ENCODE assay signal across 22 cellular contexts in genomic region chr5:1068895-1069719, GRCh38.
"Had no signal": no experiment of that assay in that cellular context is flagged by ENCODE, and none has a peak within 500 bp of the region (broad histone marks: within the 10 kb centered on the region; RNA-seq: fewer than 3 reads in every experiment).

No MANE protein-coding gene starts in this region.

- H3K4me2 ChIP-seq: neural progenitor cell had no signal

- H3K9ac ChIP-seq: neural progenitor cell had no signal

- DNase-seq: activated CD4-positive, alpha-beta T cell treated with anti-CD3 and anti-CD28 coated beads for 1 hour; activated CD4-positive, alpha-beta T cell treated with anti-CD3 and anti-CD28 coated beads, Interleukin-2, amount 50 U/mL, for 1 hour; activated CD8-positive, alpha-beta T cell treated with anti-CD3 and anti-CD28 coated beads, Interleukin-2, amount 10 ng/mL, durations not matched to agents 7 days and 5 days; activated gamma-delta T cell treated with Interleukin-2 at 50 U/mL for 16 hours; brain microvascular endothelial cell; central memory CD4-positive, alpha-beta T cell; dermis blood vessel endothelial cell; effector memory CD4-positive, alpha-beta T cell; islet precursor cell; left colon; naive thymus-derived CD8-positive, alpha-beta T cell; retina; stimulated activated CD4-positive, alpha-beta T cell treated with anti-CD3 and anti-CD28 coated beads, Interleukin-12 subunit alpha, Interleukin-12 subunit beta, amount 100 ng/mL, for 4 hours; stimulated activated CD4-positive, alpha-beta T cell treated with anti-CD3 and anti-CD28 coated beads, Interleukin-4, amount 100 ng/mL, for 4 hours; T-helper 1 cell had no signal

- H3K4me1 ChIP-seq: ascending aorta, esophagus muscularis mucosa, neural progenitor cell, tibial nerve, uterus had no signal

- H3K4me3 ChIP-seq: ascending aorta, esophagus muscularis mucosa, neural progenitor cell, tibial nerve, uterus had no signal

- H3K9me3 ChIP-seq: ascending aorta, esophagus muscularis mucosa, tibial nerve, uterus had no signal

- H3K36me3 ChIP-seq: brain microvascular endothelial cell, neural progenitor cell, uterus had no signal

- FAIRE-seq: endothelial cell of umbilical vein, frontal cortex had no signal

- H3K27me3 ChIP-seq: ascending aorta, brain microvascular endothelial cell, esophagus muscularis mucosa, neural progenitor cell, tibial nerve, uterus had no signal

- H3K27ac ChIP-seq: ascending aorta, brain microvascular endothelial cell, esophagus muscularis mucosa, neural progenitor cell, tibial nerve, uterus had no signal

- H2AFZ ChIP-seq: neural progenitor cell had no signal

- ATAC-seq: activated CD8-positive, alpha-beta T cell treated with anti-CD3 and anti-CD28 coated beads, Interleukin-2, amount 10 ng/mL, durations not matched to agents 7 days and 5 days; naive thymus-derived CD8-positive, alpha-beta T cell had no signal
